In genomic region chr5:6638236-6638635, GRCh38 we compare ENCODE assay signal across 17 cellular contexts.
"Had no signal": no experiment of that assay in that cellular context is flagged by ENCODE, and none has a peak within 500 bp of the region (broad histone marks: within the 10 kb centered on the region; RNA-seq: fewer than 3 reads in every experiment).

No MANE protein-coding gene starts in this region.

- H3K27me3 Mint-ChIP-seq: activated CD4-positive, alpha-beta memory T cell treated with anti-CD3 and anti-CD28 coated beads for 36 hours; activated naive CD8-positive, alpha-beta T cell treated with anti-CD3 and anti-CD28 coated beads for 36 hours; type B pancreatic cell had no signal

- H3K9me3 ChIP-seq: mucosa of descending colon, prostate gland, sigmoid colon had no signal

- H3K4me3 ChIP-seq: mucosa of descending colon, prostate gland, sigmoid colon had no signal

- H3K27ac ChIP-seq: prostate gland, sigmoid colon had no signal

- H3K4me3 Mint-ChIP-seq: activated CD4-positive, alpha-beta memory T cell treated with anti-CD3 and anti-CD28 coated beads for 36 hours; activated naive CD8-positive, alpha-beta T cell treated with anti-CD3 and anti-CD28 coated beads for 36 hours; activated T-cell treated with anti-CD3 and anti-CD28 coated beads, Interleukin-2, amount 50 U/mL, for 4 hours; naive thymus-derived CD8-positive, alpha-beta T cell; type B pancreatic cell had no signal

- DNase-seq: activated CD4-positive, alpha-beta memory T cell treated with anti-CD3 and anti-CD28 coated beads for 36 hours; activated CD4-positive, alpha-beta T cell treated with anti-CD3 and anti-CD28 coated beads for 1 hour; activated gamma-delta T cell treated with Interleukin-2 at 50 U/mL for 16 hours; activated naive CD8-positive, alpha-beta T cell treated with anti-CD3 and anti-CD28 coated beads for 36 hours; activated T-cell treated with anti-CD3 and anti-CD28 coated beads, Interleukin-2, amount 50 U/mL, for 4 hours; anterior cingulate cortex; hypothalamus; left colon; mucosa of descending colon; naive thymus-derived CD8-positive, alpha-beta T cell; occipital lobe; sigmoid colon; stimulated activated CD4-positive, alpha-beta T cell treated with anti-CD3 and anti-CD28 coated beads, Interleukin-12 subunit alpha, Interleukin-12 subunit beta, amount 100 ng/mL, for 4 hours; stimulated activated naive CD4-positive, alpha-beta T cell; substantia nigra had no signal

- H3K4me1 ChIP-seq: prostate gland had no signal

- H3K36me3 ChIP-seq: prostate gland, sigmoid colon had no signal

- H3K36me3 Mint-ChIP-seq: activated CD4-positive, alpha-beta memory T cell treated with anti-CD3 and anti-CD28 coated beads for 36 hours; naive thymus-derived CD8-positive, alpha-beta T cell had no signal

- H3K9me3 Mint-ChIP-seq: activated CD4-positive, alpha-beta memory T cell treated with anti-CD3 and anti-CD28 coated beads for 36 hours; activated naive CD8-positive, alpha-beta T cell treated with anti-CD3 and anti-CD28 coated beads for 36 hours; activated T-cell treated with anti-CD3 and anti-CD28 coated beads, Interleukin-2, amount 50 U/mL, for 4 hours; naive thymus-derived CD8-positive, alpha-beta T cell; type B pancreatic cell had no signal

- ATAC-seq: activated T-cell treated with anti-CD3 and anti-CD28 coated beads, Interleukin-2, amount 50 U/mL, for 4 hours; left colon; mucosa of descending colon; naive thymus-derived CD8-positive, alpha-beta T cell had no signal

- H3K27me3 ChIP-seq: sigmoid colon had no signal

- H3K27ac Mint-ChIP-seq: activated CD4-positive, alpha-beta memory T cell treated with anti-CD3 and anti-CD28 coated beads for 36 hours; activated naive CD8-positive, alpha-beta T cell treated with anti-CD3 and anti-CD28 coated beads for 36 hours; naive thymus-derived CD8-positive, alpha-beta T cell; type B pancreatic cell had no signal
